ENCODE assay signal across 8 cellular contexts in the genomic region with DNA sequence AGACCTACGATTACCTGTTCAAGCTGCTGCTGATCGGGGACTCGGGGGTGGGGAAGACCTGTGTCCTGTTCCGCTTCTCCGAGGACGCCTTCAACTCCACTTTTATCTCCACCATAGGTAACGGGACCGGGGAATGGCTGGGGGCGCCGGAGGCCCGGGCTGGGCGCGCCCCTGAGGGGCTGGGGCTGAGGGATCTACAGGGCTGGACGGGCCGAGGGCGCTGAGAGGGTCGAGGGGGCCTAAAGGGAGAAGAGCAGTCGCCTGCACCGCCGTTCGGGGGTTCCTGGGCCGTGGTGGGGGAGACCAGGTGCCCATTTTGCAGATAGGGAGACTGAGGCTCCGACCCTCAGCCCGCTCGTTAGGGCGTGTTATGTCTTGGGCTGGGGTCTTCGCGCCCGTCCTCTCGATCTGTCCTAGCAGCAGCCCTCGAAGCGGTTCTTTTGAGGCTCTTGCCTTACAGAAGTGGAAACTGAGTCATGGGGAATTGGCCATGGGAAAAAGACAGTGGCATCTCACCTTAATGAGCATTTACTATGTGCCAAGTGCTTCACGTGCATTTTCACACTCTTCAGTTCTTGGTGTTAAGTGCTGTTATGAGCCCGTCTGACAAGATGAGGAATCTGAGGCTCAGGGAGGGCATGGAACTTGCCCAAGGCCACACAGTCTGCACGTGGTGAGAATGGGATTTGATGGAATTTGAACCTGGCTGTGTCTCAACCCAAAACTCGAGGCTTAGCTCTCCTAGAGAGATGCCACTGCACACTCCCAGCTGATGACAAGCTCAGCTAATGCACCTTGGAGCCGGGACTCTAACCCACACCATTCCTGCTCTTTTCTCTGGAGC. TPM values are rescaled to one million over a fixed set of nuclear protein-coding genes. Genes with fewer than 3 reads are reported as not detected.
DNase-seq lines count a peak whose midpoint lies in the region; ATAC-seq and TF ChIP-seq lines count a peak whose summit lies in the region.

No MANE protein-coding gene starts in this region.

- H3K4me1 ChIP-seq in muscle layer of duodenum (ENCODE audit: control insufficient read depth in 1 of 2, insufficient read depth in 2 of 2, low read length in 2 of 2): peaks cover 16 to 27% of the 10 kb centered on the region in 2 donors

- H3K9me3 ChIP-seq in muscle layer of duodenum (ENCODE audit: control insufficient read depth in 1 of 2, low read length in 2 of 2): no peaks in the 10 kb centered on the region

- no peak for TF ChIP-seq CTCF in BJ (IDR thresholded peaks at IDR 0.05; ENCODE audit: insufficient read depth, low read depth, low read length)
- no peak for TF ChIP-seq CTCF in GM13976 (IDR thresholded peaks at IDR 0.05; ENCODE audit: borderline replicate concordance, control extremely low read depth, extremely low read depth, insufficient read depth, missing control alignments)

- H3K36me3 Mint-ChIP-seq in IgD-negative memory B cell: no peaks in the 10 kb centered on the region

- CTCF ChIA-PET in BJ (lab: Yijun Ruan, JAX): interaction anchor here (1.3 to 4.7 kb wide), 2 partner anchors 30 to 71 kb away, joined by 3 to 42 read pairs; no protein-coding TSS in a partner anchor

- H3K4me3 ChIP-seq in BJ (ENCODE audit: low read depth, low read length) (peak overlapping the region; percentile 83), muscle layer of duodenum (ENCODE audit: low read depth in 1 of 2, low read length in 2 of 2) (peak overlapping the region; percentile 92 to 95)

- H3K4me3 Mint-ChIP-seq in IgD-negative memory B cell: peak overlapping the region; percentile 91 to 99 (median 98)

- POLR2A ChIA-PET in BJ (lab: Charles Lee): interaction anchor here (1.2 kb wide), 1 partner anchor 36 kb away, joined by 4 read pairs; a partner anchor contains a TSS

- no peak for ATAC-seq in HG03039 (IDR thresholded peaks at IDR 0.05; ENCODE audit: unreplicated experiment)

- in situ Hi-C loops in GM13976 (cut with MboI; ENCODE audit: low sequenced_read_pairs, unreplicated experiment): no loop called here

- H3K36me3 ChIP-seq in BJ (ENCODE audit: control insufficient read depth, insufficient read depth, low read length) (no peaks in the 10 kb centered on the region), muscle layer of duodenum (ENCODE audit: control insufficient read depth in 1 of 2, insufficient read depth in 2 of 2, low read length in 2 of 2) (no peaks in the 10 kb centered on the region)

- H3K27me3 ChIP-seq in BJ (ENCODE audit: control insufficient read depth, insufficient read depth, low read length): no peaks in the 10 kb centered on the region
- no peaks in the 10 kb centered on the region for H3K27me3 ChIP-seq in muscle layer of duodenum (ENCODE audit: low read depth, low read length)

- H3K9me3 Mint-ChIP-seq in IgD-negative memory B cell: no peaks in the 10 kb centered on the region

- DNase-seq in BJ (ENCODE audit: low read depth) (no peak), GM13976 (ENCODE audit: low spot score) (no peak), NCI-H2196 (lab: John Stamatoyannopoulos, UW; ENCODE audit: unreplicated experiment) (no peak), NCI-H2171 treated with DMSO at 0.1 percent for 48 hours (lab: John Stamatoyannopoulos, UW) (no peak)

- H3K4me1 Mint-ChIP-seq in IgD-negative memory B cell: peaks cover 23 to 38% (median 28%) of the 10 kb centered on the region in 3 donors

- H3K27ac ChIP-seq in cingulate gyrus (ENCODE audit: low read depth, low read length) (peak overlapping the region; percentile 87), muscle layer of duodenum (ENCODE audit: low read length) (peak overlapping the region; percentile 90)

- H3K27ac Mint-ChIP-seq in IgD-negative memory B cell: peak overlapping the region; percentile 87 to 97 (median 93)

- no peaks in the 10 kb centered on the region for H3K27me3 Mint-ChIP-seq in IgD-negative memory B cell

RNA-seq across cellular contexts. Expression of a gene that starts 0.4 kb away (rescaled TPM):
- polyA plus RNA-seq in BJ (2011; rRNA removed) (78.6 and 106 TPM in 2 replicates), IgD-negative memory B cell (132 TPM)
- polyA minus RNA-seq in BJ (2011; rRNA and poly(A)+ RNA removed): 68.7 and 102 TPM in 2 replicates

RNA-seq across cellular contexts. Expression of a gene that starts 31.4 kb away (rescaled TPM):
- polyA plus RNA-seq in BJ (2011; rRNA removed): not detected in 2 replicates
- polyA minus RNA-seq in BJ (2011; rRNA and poly(A)+ RNA removed): not detected in 2 replicates
- polyA plus RNA-seq in IgD-negative memory B cell: 122 TPM

RNA-seq across cellular contexts. Expression of a gene that starts 35.8 kb away (rescaled TPM):
- 942 and 1,247 TPM in 2 replicates for polyA plus RNA-seq in BJ (2011; rRNA removed)
- polyA minus RNA-seq in BJ (2011; rRNA and poly(A)+ RNA removed): 243 and 338 TPM in 2 replicates
- polyA plus RNA-seq in IgD-negative memory B cell: 88.1 TPM

Comparison
In these comparisons a context has a peak if more than half of its experiments do, and no peak if none do; other contexts are left out.
1. RNA of a gene that starts 31.4 kb away (polyA plus RNA-seq): 122 TPM in IgD-negative memory B cell (single experiment); not detected in BJ; every median in the first group is over 100 times any median in the second.
2. RNA of a gene that starts 35.8 kb away (polyA plus RNA-seq): 942 to 1,247 TPM in BJ; 88.1 TPM in IgD-negative memory B cell (single experiment); every median in the first group is over 10 times any median in the second.